Comparison of ENCODE assay signal across 1 cellular context in genomic region chr5:111197523-111197922, GRCh38.
TF ChIP-seq lines count a peak whose summit lies in the region.

No MANE protein-coding gene starts in this region.

TF ChIP-seq in H1, 55 proteins besides CTCF, POLR2A, EP300 and RAD21:
- TF ChIP-seq BACH1 (IDR thresholded peaks at IDR 0.05; ENCODE audit: low read length) = no peak
- no peak for TF ChIP-seq BRCA1 (IDR thresholded peaks at IDR 0.05; ENCODE audit: low read depth, low read length)
- peak; percentile 27; the same call in 1 of the 2 replicates for TF ChIP-seq TBP (IDR thresholded peaks at IDR 0.05; ENCODE audit: low read depth, low read length)
- TF ChIP-seq MAX (IDR thresholded peaks at IDR 0.05) = no peak
TF ChIP-seq in H1: peak in this region for 1.
